8 cellular contexts compared by ENCODE assay signal in genomic region chr19:45677351-45678230, GRCh38. TPM values are rescaled to one million over a fixed set of nuclear protein-coding genes. Genes with fewer than 3 reads are reported as not detected.
DNase-seq lines count a peak whose midpoint lies in the region; ATAC-seq and TF ChIP-seq lines count a peak whose summit lies in the region.

No MANE protein-coding gene starts in this region.

- H3K36me3 ChIP-seq in iPS-20b (ENCODE audit: insufficient read depth, low read depth, low read length), result no peaks in the 10 kb centered on the region

- no peaks in the 10 kb centered on the region for H3K9me3 ChIP-seq in iPS-20b (ENCODE audit: insufficient read depth, low read depth, low read length)

- H3K27me3 ChIP-seq in iPS-20b (ENCODE audit: insufficient read depth, low read length), result peaks cover 39% of the 10 kb centered on the region

- H3K4me3 ChIP-seq in GM08714 (ENCODE audit: low read length) (peak overlapping the region; percentile 33; the same call in 1 of the 2 replicates), WI38 (ENCODE audit: low read depth, low read length) (peak overlapping the region; percentile 35; the same call in 1 of the 2 replicates), iPS-20b (ENCODE audit: low read length) (peak overlapping the region; percentile 77)

- peak overlapping the region; percentile 43; the same call in 1 of the 2 replicates for H3K9ac ChIP-seq in iPS-20b (ENCODE audit: low read depth, low read length)

- H3K27ac ChIP-seq in iPS-20b (ENCODE audit: low read length), result no peak overlapping the region

- no peak for ATAC-seq in HG03432 (IDR thresholded peaks at IDR 0.05; ENCODE audit: unreplicated experiment)
- ATAC-seq in HG02870 (IDR thresholded peaks at IDR 0.05; ENCODE audit: unreplicated experiment), result no peak

- TF ChIP-seq CTCF in WI38 (IDR thresholded peaks at IDR 0.05; ENCODE audit: low read depth, low read length), result peak; percentile 14; the same call in 1 of the 2 replicates

- DNase-seq in LHCN-M2 (ENCODE audit: low read depth) (peak; percentile 73), brain pericyte (ENCODE audit: low read depth, low spot score) (peak; percentile 41)
- peak; percentile 63 to 86 for DNase-seq in stimulated activated CD4-positive, alpha-beta T cell treated with anti-CD3 and anti-CD28 coated beads, Interleukin-12 subunit alpha, Interleukin-12 subunit beta, amount 100 ng/mL, for 24 hours (ENCODE audit: low read depth in 2 of 2)

- H3K4me1 ChIP-seq in iPS-20b (ENCODE audit: insufficient read depth, low read length), result no peaks in the 10 kb centered on the region

RNA-seq across cellular contexts. Expression of gene GIPR, which starts 9.6 kb away (rescaled TPM):
- not detected in 2 replicates for total RNA-seq in LHCN-M2 (2014; rRNA removed)
- 0.44 TPM for polyA plus RNA-seq in LHCN-M2 (2012)

RNA-seq across cellular contexts. Expression of gene SNRPD2, which starts 14.2 kb away (rescaled TPM):
- 208 and 273 TPM in 2 replicates for total RNA-seq in LHCN-M2 (2014; rRNA removed)
- 777 TPM for polyA plus RNA-seq in LHCN-M2 (2012)

RNA-seq across cellular contexts. Expression of gene QPCTL, which starts 14.9 kb away (rescaled TPM):
- total RNA-seq in LHCN-M2 (2014; rRNA removed), result 12.8 and 16.6 TPM in 2 replicates
- polyA plus RNA-seq in LHCN-M2 (2012), result 13.2 TPM

RNA-seq across cellular contexts. Expression of gene EML2, which starts 38.4 kb away (rescaled TPM):
- 17.8 and 20.1 TPM in 2 replicates for total RNA-seq in LHCN-M2 (2014; rRNA removed)
- 16.8 TPM for polyA plus RNA-seq in LHCN-M2 (2012)

RNA-seq across cellular contexts. Expression of gene FBXO46, which starts 53.1 kb away (rescaled TPM):
- total RNA-seq in LHCN-M2 (2014; rRNA removed), result 8.4 and 11.5 TPM in 2 replicates
- 4.7 TPM for polyA plus RNA-seq in LHCN-M2 (2012)
